ENCODE assay signal across 8 cellular contexts in the genomic region with DNA sequence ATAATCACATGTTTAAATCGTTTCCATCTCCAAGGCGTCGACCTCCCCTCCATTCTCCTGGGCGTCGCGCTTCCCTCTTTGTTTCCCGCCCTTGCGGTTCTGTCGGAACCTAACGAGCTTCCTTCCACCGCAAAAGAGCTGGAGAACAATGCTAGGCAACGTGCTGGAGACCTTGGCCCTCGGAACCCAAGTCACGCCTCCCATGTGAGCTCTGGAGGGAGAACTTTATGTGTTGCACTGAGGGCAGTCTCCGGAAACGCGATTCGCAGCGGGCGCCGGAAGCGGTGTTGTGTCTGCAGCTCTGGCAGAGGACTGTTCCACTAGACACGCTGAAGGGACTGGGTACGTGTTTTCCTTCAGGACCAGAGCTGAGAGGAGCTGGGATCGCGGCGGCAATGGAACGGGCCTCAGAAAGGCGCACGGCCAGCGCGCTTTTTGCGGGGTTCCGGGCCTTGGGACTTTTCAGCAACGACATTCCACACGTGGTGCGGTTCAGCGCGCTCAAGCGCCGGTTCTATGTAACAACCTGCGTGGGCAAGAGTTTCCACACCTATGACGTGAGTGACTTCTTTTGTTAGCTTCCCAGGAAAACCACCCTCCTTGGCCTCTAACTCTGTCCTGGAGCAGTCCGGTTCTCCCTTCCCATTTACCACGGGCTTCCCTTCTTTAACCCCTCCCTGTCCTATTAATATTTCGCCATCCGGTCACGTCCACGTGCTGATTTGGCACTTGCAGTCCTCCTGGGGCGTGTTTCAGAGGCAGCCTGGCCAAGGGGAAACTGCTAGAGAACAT. TPM values are rescaled to one million over a fixed set of nuclear protein-coding genes. Genes with fewer than 3 reads are reported as not detected.
DNase-seq lines count a peak whose midpoint lies in the region; ATAC-seq and TF ChIP-seq lines count a peak whose summit lies in the region.

A gene (plus strand): TSS at position 287 of the 792 bp plus-strand sequence. CDS start 109 bp downstream, at position 396.

- no peaks in the 10 kb centered on the region for H3K27me3 ChIP-seq in ascending aorta
- no peaks in the 10 kb centered on the region for H3K27me3 ChIP-seq in right atrium auricular region
- H3K27me3 ChIP-seq in prostate gland (replicated peaks; ENCODE audit: insufficient read depth) = no peaks in the 10 kb centered on the region

- intact Hi-C loops in ascending aorta (cut with DNase I) = loop anchor here (2.0 to 5.0 kb wide), 3 partner anchors 335 to 421 kb away; a partner anchor contains a TSS
- intact Hi-C loops in prostate gland (cut with DNase I) = no loop called here

- TF ChIP-seq CTCF in ascending aorta (IDR thresholded peaks at IDR 0.05) (no peak), right atrium auricular region (IDR thresholded peaks at IDR 0.05) (no peak), prostate gland (IDR thresholded peaks at IDR 0.05) (peak in 1 of 4 experiments; percentile 19)

- H3K9me3 ChIP-seq in ascending aorta (no peaks in the 10 kb centered on the region), right atrium auricular region (no peaks in the 10 kb centered on the region), prostate gland (no peaks in the 10 kb centered on the region)

- H3K4me1 ChIP-seq in ascending aorta = peaks cover 0 to 8% of the 10 kb centered on the region in 2 donors
- H3K4me1 ChIP-seq in right atrium auricular region = peaks cover 0 to 26% of the 10 kb centered on the region in 2 donors
- H3K4me1 ChIP-seq in prostate gland (replicated peaks) = peaks cover 12% of the 10 kb centered on the region

- H3K27ac ChIP-seq in ascending aorta = peak within 1 kb of the TSS; percentile 64 to 69
- peak within 1 kb of the TSS; percentile 79 to 86 for H3K27ac ChIP-seq in right atrium auricular region
- peak within 1 kb of the TSS; percentile 56 to 58 for H3K27ac ChIP-seq in prostate gland

- H3K4me3 ChIP-seq in ascending aorta (peak within 1 kb of the TSS; percentile 81 to 82), right atrium auricular region (peak within 1 kb of the TSS; percentile 69 to 80), prostate gland (peak within 1 kb of the TSS; percentile 66 to 71)

- under 1% methylated on average over 50 of the region's 50 CpGs for WGBS in prostate gland

- peaks cover 0 to 3% of the 10 kb centered on the region in 2 donors for H3K36me3 ChIP-seq in ascending aorta
- no peaks in the 10 kb centered on the region for H3K36me3 ChIP-seq in right atrium auricular region
- no peaks in the 10 kb centered on the region for H3K36me3 ChIP-seq in prostate gland

- ATAC-seq in GM18502 (IDR thresholded peaks at IDR 0.05; ENCODE audit: poor library complexity, unreplicated experiment) (peak; percentile 97), HG02970 (IDR thresholded peaks at IDR 0.05; ENCODE audit: low FRiP score, unreplicated experiment) (peak; percentile 98)

- TF ChIP-seq POLR2A in prostate gland (IDR thresholded peaks at IDR 0.05) = no peak

- DNase-seq in NCI-H187 treated with DMSO at 0.1 percent for 48 hours (lab: John Stamatoyannopoulos, UW) (peak; percentile 17), T-helper 2 cell (peak; percentile 60 to 93 (median 79)), ascending aorta (ENCODE audit: low spot score in 2 of 2) (peak; percentile 37 to 92), right atrium auricular region (ENCODE audit: low spot score) (peak; percentile 96), prostate gland (ENCODE audit: low spot score) (peak; percentile 71), ureter (ENCODE audit: low spot score) (peak; percentile 92)

RNA-seq across cellular contexts. Expression of the gene that starts here (rescaled TPM):
- total RNA-seq in ascending aorta = 8.4 TPM
- 10 to 100 TPM; 10.5 to 12.6 TPM for total RNA-seq in right atrium auricular region
- total RNA-seq in prostate gland = 10 to 100 TPM; 21.0 to 22.4 TPM
- 33.9 TPM for total RNA-seq in ureter

Comparison
In these comparisons a context has a peak if more than half of its experiments do, and no peak if none do; other contexts are left out.
1. Peak in every context shown above with its lines: DNase-seq, ATAC-seq, H3K4me3 ChIP-seq and H3K27ac ChIP-seq.
2. DNase-seq: peak in every context shown above with its lines; median percentile 96 in right atrium auricular region; 92 in ureter; 79 in T-helper 2 cell; 71 in prostate gland; 64 in ascending aorta; 17 in NCI-H187 treated with DMSO at 0.1 percent for 48 hours.